8 cellular contexts compared by ENCODE assay signal in the genomic region with DNA sequence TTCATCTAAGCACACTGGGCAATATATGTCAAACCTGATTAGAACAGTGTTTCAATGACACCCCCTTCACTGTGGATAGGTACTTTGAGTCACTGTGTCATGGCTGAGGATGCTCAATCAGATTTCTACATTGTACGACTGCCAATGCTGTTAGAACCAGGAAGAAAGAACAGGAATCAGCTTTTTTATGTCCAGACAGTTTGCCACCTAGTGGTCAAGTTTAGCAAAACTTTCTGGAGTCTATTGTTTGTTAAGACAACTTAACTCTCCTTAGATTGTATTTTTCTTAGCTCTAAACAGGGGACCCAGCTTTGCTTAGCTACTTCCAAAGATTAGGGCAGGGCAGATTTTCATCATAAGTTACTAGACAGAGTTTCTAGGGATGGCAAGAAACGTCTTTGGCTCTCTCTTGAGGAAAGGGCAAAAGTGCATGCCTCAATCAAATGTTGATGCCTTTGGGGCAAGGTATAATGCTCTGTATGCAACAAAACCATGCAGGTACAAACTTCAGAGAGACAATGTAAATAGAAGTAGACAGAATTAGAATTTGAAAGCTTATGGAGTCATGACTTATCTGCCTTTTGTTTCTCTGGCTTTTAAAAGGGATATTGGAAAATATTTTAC. TPM values are rescaled to one million over a fixed set of nuclear protein-coding genes. Genes with fewer than 3 reads are reported as not detected.
DNase-seq lines count a peak whose midpoint lies in the region; ATAC-seq and TF ChIP-seq lines count a peak whose summit lies in the region.

No MANE protein-coding gene starts in this region.

- H3K4me3 ChIP-seq in Jurkat, Clone E6-1 (ENCODE audit: low read length): no peak overlapping the region
- H3K4me3 ChIP-seq in PC-9: no peak overlapping the region

- no peaks in the 10 kb centered on the region for H3K4me1 ChIP-seq in PC-9 (replicated peaks; ENCODE audit: insufficient read depth)

- no TSS peak for BruUV-seq in PC-9 (replicated peaks; lab: Mats Ljungman, UMichigan)

- H2AFZ ChIP-seq in PC-9: no peak overlapping the region

- ATAC-seq in GM21367 (IDR thresholded peaks at IDR 0.05; ENCODE audit: unreplicated experiment): peak; percentile 70

- intact Hi-C loops in PC-9 (cut with micrococcal nuclease; ENCODE audit: unreplicated experiment): loop anchor here (1.0 to 10.0 kb wide), 4 partner anchors 52 to 624 kb away; no protein-coding TSS in a partner anchor

- no peaks in the 10 kb centered on the region for H3K79me2 ChIP-seq in PC-9 (ENCODE audit: low read depth)

- CTCF ChIA-PET in PC-9 (lab: Charles Lee): interaction anchor here (0.7 kb wide), 2 partner anchors 18 to 50 kb away, joined by 3 read pairs; no protein-coding TSS in a partner anchor

- DNase-seq in SIG-M5 treated with dmso at 0.1 percent for 504 hours (lab: John Stamatoyannopoulos, UW; ENCODE audit: unreplicated experiment) (peak; percentile 28), SIG-M5 (lab: John Stamatoyannopoulos, UW) (no peak), PC-9 (peak in 1 of 2 experiments; percentile 7), mucosa of gallbladder (ENCODE audit: low spot score) (peak; percentile 38)
- DNase-seq in Jurkat, Clone E6-1 (ENCODE audit: low read depth, low spot score): peak; percentile 62
- DNase-seq in effector CD4-positive, alpha-beta T cell: peak; percentile 12
- DNase-seq in activated effector memory CD4-positive, alpha-beta T cell treated with anti-CD3 and anti-CD28 coated beads, Interleukin-2, amount 50 U/mL, for 16 hours: no peak

- no peak overlapping the region for H3K27ac ChIP-seq in PC-9

- no peaks in the 10 kb centered on the region for H3K36me3 ChIP-seq in PC-9 (ENCODE audit: low read depth)

- no peaks in the 10 kb centered on the region for H3F3A ChIP-seq in PC-9 (ENCODE audit: insufficient read depth, low read depth)

- POLR2A ChIA-PET in PC-9 (lab: Charles Lee; ENCODE audit: unreplicated experiment): no interaction called here

- no peaks in the 10 kb centered on the region for H4K20me1 ChIP-seq in PC-9 (ENCODE audit: insufficient read depth)

- TF ChIP-seq CTCF in PC-9 (conservative IDR thresholded peaks at IDR 0.05): peak; percentile 76

- no peak overlapping the region for H3K4me2 ChIP-seq in PC-9

- H3K9me2 ChIP-seq in PC-9 (ENCODE audit: insufficient read depth): no peaks in the 10 kb centered on the region

- no peaks in the 10 kb centered on the region for H3K27me3 ChIP-seq in PC-9 (ENCODE audit: insufficient read depth, low read depth)

- H3K9me3 ChIP-seq in PC-9 (ENCODE audit: insufficient read depth, low read depth): no peaks in the 10 kb centered on the region

RNA-seq across cellular contexts. Expression of a gene that starts 40.5 kb away (rescaled TPM):
- not detected for polyA plus RNA-seq in Jurkat, Clone E6-1 (2012; ENCODE audit: insufficient read depth, insufficient read length)
- total RNA-seq in PC-9 (2021) (0.41 and 0.50 TPM in 2 replicates), mucosa of gallbladder (0.32 TPM)

Comparison
In these comparisons a context has a peak if more than half of its experiments do, and no peak if none do; other contexts are left out.
1. DNase-seq: peak in SIG-M5 treated with dmso at 0.1 percent for 504 hours (single experiment), Jurkat, Clone E6-1 (single experiment), effector CD4-positive, alpha-beta T cell (single experiment) and mucosa of gallbladder (single experiment); none in SIG-M5 (single experiment) and activated effector memory CD4-positive, alpha-beta T cell treated with anti-CD3 and anti-CD28 coated beads, Interleukin-2, amount 50 U/mL, for 16 hours (single experiment).